Comparison of ENCODE assay signal across 8 cellular contexts in the genomic region with DNA sequence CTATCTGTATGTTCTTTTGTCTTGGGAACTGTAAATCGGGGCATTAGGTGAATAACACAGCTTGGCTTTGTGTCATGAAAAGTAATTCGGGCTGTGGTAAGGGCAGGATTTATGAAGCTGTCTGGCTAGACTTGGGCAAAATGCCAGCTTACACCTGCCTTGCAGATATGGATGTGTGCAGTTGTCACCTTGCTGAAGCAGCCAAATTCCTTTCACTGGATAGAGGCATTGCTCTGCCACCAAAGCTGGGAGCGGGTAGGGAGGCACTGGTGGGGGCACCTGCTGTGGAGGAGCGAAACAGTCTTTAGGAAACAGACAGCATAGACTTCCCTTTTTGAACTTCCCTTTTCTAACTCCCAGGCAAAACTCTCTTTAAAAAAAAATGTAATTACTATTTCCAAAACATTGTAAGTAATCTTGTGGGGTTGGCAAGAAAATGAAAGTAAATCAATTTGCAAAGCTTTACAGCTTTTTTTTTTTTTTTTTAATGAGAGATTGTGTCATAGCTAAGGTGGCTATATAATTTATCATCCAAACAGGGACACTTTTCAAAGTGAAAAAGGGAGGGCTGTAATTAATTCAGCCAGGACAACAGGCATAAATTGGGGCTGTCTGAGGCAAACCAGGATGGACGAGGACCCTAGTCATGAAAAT.
DNase-seq lines count a peak whose midpoint lies in the region; ATAC-seq, FAIRE-seq and TF ChIP-seq lines count a peak whose summit lies in the region.

No MANE protein-coding gene starts in this region.

- TF ChIP-seq CTCF in SK-N-SH (IDR thresholded peaks at IDR 0.05) (no peak), kidney epithelial cell (IDR thresholded peaks at IDR 0.05; ENCODE audit: insufficient read depth, low read length, poor library complexity, severe bottlenecking) (no peak)

- POLR2A ChIA-PET in SK-N-SH (lab: Yijun Ruan, JAX) = interaction anchor here (0.6 to 1.5 kb wide), 2 partner anchors 70 to 1532 kb away, joined by 5 read pairs; no protein-coding TSS in a partner anchor

- TF ChIP-seq RAD21 in SK-N-SH (IDR thresholded peaks at IDR 0.05; ENCODE audit: low read length) = no peak

- CTCF ChIA-PET in SK-N-SH (lab: Yijun Ruan, JAX) = no interaction called here

- WGBS in SK-N-SH (ENCODE audit: low lambda C conversion rate) = 28% methylated on average over 5 of the region's 5 CpGs

- H4K20me1 ChIP-seq in SK-N-SH (ENCODE audit: insufficient read depth) = no peaks in the 10 kb centered on the region

- TF ChIP-seq EP300 in SK-N-SH (IDR thresholded peaks at IDR 0.05; ENCODE audit: borderline replicate concordance in 1 of 2, low read depth in 1 of 2, low read length in 1 of 2) = peak; percentile 65 to 66; a peak in 3 of 4 replicates

- H3K27ac ChIP-seq in SK-N-SH (ENCODE audit: low read depth in 2 of 2, low read length in 1 of 2) = peak overlapping the region; percentile 83 to 98; a peak in 3 of 4 replicates

- peaks cover 5 to 40% of the 10 kb centered on the region in 2 experiments; a peak in 2 of 4 replicates for H3K4me1 ChIP-seq in SK-N-SH (ENCODE audit: control insufficient read depth in 1 of 2, insufficient read depth in 2 of 2, low read depth in 1 of 2, low read length in 1 of 2)

- H3K79me2 ChIP-seq in SK-N-SH (ENCODE audit: insufficient read depth) = no peaks in the 10 kb centered on the region

- peak; percentile 48 for ATAC-seq in HG02610 (IDR thresholded peaks at IDR 0.05; ENCODE audit: unreplicated experiment)

- H3K27me3 ChIP-seq in SK-N-SH (ENCODE audit: insufficient read depth) (no peaks in the 10 kb centered on the region), kidney epithelial cell (ENCODE audit: control insufficient read depth, insufficient read depth, low read length) (no peaks in the 10 kb centered on the region)

- H3F3A ChIP-seq in SK-N-SH (replicated peaks; ENCODE audit: insufficient read depth) = peaks cover 3% of the 10 kb centered on the region

- H3K36me3 ChIP-seq in SK-N-SH (replicated peaks in 1 of 2; ENCODE audit: control insufficient read depth in 1 of 2, insufficient read depth in 2 of 2, low read length in 1 of 2) (no peaks in the 10 kb centered on the region), kidney epithelial cell (ENCODE audit: control insufficient read depth, insufficient read depth, low read length) (no peaks in the 10 kb centered on the region)

- no peaks in the 10 kb centered on the region for H3K9me2 ChIP-seq in SK-N-SH

- DNase-seq in GM12892 (ENCODE audit: insufficient read length) (no peak), NCI-H1092 (lab: John Stamatoyannopoulos, UW) (peak; percentile 77), SK-N-SH (no peak), kidney epithelial cell (ENCODE audit: low read depth) (peak; percentile 21), mesenteric fat pad (ENCODE audit: low spot score) (no peak), COLO829 (ENCODE audit: low spot score) (no peak), activated gamma-delta T cell treated with Interleukin-2 at 50 U/mL for 16 hours (no peak)

- no peak for TF ChIP-seq POLR2A in GM12892 (IDR thresholded peaks at IDR 0.05; ENCODE audit: low read depth, low read length)

- H3K4me2 ChIP-seq in SK-N-SH = peak overlapping the region; percentile 53

- H2AFZ ChIP-seq in SK-N-SH (ENCODE audit: low read depth) = no peak overlapping the region

- no peak overlapping the region for H3K9ac ChIP-seq in SK-N-SH

- FAIRE-seq in GM12892 (lab: Jason Lieb, UNC) = peak; percentile 76

- H3K4me3 ChIP-seq in SK-N-SH (ENCODE audit: low read depth in 2 of 2, low read length in 1 of 2) (peak overlapping the region; percentile 29 to 35; a peak in 3 of 4 replicates), kidney epithelial cell (ENCODE audit: low read depth, low read length) (no peak overlapping the region)

- H3K9me3 ChIP-seq in SK-N-SH = no peaks in the 10 kb centered on the region

TF ChIP-seq in SK-N-SH, 30 proteins besides CTCF, POLR2A, EP300 and RAD21:
- peak; percentile 16; the same call in 1 of the 2 replicates for TF ChIP-seq SMC3 (IDR thresholded peaks at IDR 0.05; ENCODE audit: low read depth, low read length)
- TF ChIP-seq, protein P1, sequence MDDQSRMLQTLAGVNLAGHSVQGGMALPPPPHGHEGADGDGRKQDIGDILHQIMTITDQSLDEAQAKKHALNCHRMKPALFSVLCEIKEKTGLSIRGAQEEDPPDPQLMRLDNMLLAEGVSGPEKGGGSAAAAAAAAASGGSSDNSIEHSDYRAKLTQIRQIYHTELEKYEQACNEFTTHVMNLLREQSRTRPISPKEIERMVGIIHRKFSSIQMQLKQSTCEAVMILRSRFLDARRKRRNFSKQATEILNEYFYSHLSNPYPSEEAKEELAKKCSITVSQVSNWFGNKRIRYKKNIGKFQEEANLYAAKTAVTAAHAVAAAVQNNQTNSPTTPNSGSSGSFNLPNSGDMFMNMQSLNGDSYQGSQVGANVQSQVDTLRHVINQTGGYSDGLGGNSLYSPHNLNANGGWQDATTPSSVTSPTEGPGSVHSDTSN (IDR thresholded peaks at IDR 0.05) = peak; percentile 80
- TF ChIP-seq, protein P2, sequence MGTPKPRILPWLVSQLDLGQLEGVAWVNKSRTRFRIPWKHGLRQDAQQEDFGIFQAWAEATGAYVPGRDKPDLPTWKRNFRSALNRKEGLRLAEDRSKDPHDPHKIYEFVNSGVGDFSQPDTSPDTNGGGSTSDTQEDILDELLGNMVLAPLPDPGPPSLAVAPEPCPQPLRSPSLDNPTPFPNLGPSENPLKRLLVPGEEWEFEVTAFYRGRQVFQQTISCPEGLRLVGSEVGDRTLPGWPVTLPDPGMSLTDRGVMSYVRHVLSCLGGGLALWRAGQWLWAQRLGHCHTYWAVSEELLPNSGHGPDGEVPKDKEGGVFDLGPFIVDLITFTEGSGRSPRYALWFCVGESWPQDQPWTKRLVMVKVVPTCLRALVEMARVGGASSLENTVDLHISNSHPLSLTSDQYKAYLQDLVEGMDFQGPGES (IDR thresholded peaks at IDR 0.05; ENCODE audit: low read depth, low read length) = no peak
- TF ChIP-seq JUND (IDR thresholded peaks at IDR 0.05) = peak; percentile 50
- peak; percentile 61 for TF ChIP-seq TEAD4 (IDR thresholded peaks at IDR 0.05; ENCODE audit: borderline replicate concordance, insufficient read depth)
- TF ChIP-seq POLR2AphosphoS5 (IDR thresholded peaks at IDR 0.05; ENCODE audit: low read depth, low read length) = peak; percentile 60; the same call in 1 of the 2 replicates
- peak; percentile 84 for TF ChIP-seq NFIC (IDR thresholded peaks at IDR 0.05; ENCODE audit: borderline replicate concordance)
- TF ChIP-seq TCF12 (IDR thresholded peaks at IDR 0.05) = peak; percentile 81; the same call in 1 of the 2 replicates
- TF ChIP-seq GATA2 (CRISPR knock-in tag; IDR thresholded peaks at IDR 0.05) = no peak; the same call in 1 of the 2 replicates
TF ChIP-seq in SK-N-SH: peak in this region for 7.

Comparison
In these comparisons a context has a peak if more than half of its experiments do, and no peak if none do; other contexts are left out.
1. DNase-seq: peak in NCI-H1092 (single experiment) and kidney epithelial cell (single experiment); none in GM12892 (single experiment), SK-N-SH (single experiment), mesenteric fat pad (single experiment), COLO829 (single experiment) and activated gamma-delta T cell treated with Interleukin-2 at 50 U/mL for 16 hours (single experiment).